16 cellular contexts compared by ENCODE assay signal in genomic region chr20:60071965-60072364, GRCh38.
"Had no signal": no experiment of that assay in that cellular context is flagged by ENCODE, and none has a peak within 500 bp of the region (broad histone marks: within the 10 kb centered on the region; RNA-seq: fewer than 3 reads in every experiment).

No MANE protein-coding gene starts in this region.

- DNase-seq: activated CD4-positive, alpha-beta T cell treated with anti-CD3 and anti-CD28 coated beads, Interleukin-2, amount 10 ng/mL, durations not matched to agents 24 days and 14 days; activated effector memory CD4-positive, alpha-beta T cell treated with anti-CD3 and anti-CD28 coated beads, Interleukin-2, amount 50 U/mL, for 16 hours; amygdala; caudate nucleus; effector CD4-positive, alpha-beta T cell; left cardiac atrium; lower lobe of right lung; naive thymus-derived CD8-positive, alpha-beta T cell; posterior cingulate gyrus; small intestine; uterus had no signal

- H3K27me3 Mint-ChIP-seq: activated CD4-positive, alpha-beta T cell treated with anti-CD3 and anti-CD28 coated beads, Interleukin-2, amount 10 ng/mL, durations not matched to agents 24 days and 14 days had no signal

- H3K4me1 Mint-ChIP-seq: activated CD4-positive, alpha-beta T cell treated with anti-CD3 and anti-CD28 coated beads, Interleukin-2, amount 10 ng/mL, durations not matched to agents 24 days and 14 days; WTC11 had no signal

- H3K27me3 ChIP-seq: neutrophil, uterus had no signal

- H3K27ac Mint-ChIP-seq: activated CD4-positive, alpha-beta T cell treated with anti-CD3 and anti-CD28 coated beads, Interleukin-2, amount 10 ng/mL, durations not matched to agents 24 days and 14 days; activated naive CD4-positive, alpha-beta T cell treated with anti-CD3 and anti-CD28 coated beads, Interleukin-2, amount 50 U/mL, for 72 hours; naive thymus-derived CD8-positive, alpha-beta T cell; WTC11 had no signal

- H3K27ac ChIP-seq: coronary artery, lower lobe of right lung, neutrophil, uterus had no signal

- H3K9me3 ChIP-seq: lower lobe of right lung, neutrophil, uterus had no signal

- H3K36me3 Mint-ChIP-seq: activated naive CD4-positive, alpha-beta T cell treated with anti-CD3 and anti-CD28 coated beads, Interleukin-2, amount 50 U/mL, for 72 hours; naive thymus-derived CD8-positive, alpha-beta T cell had no signal

- H3K36me3 ChIP-seq: lower lobe of right lung, uterus had no signal

- FAIRE-seq: endothelial cell of umbilical vein, small intestine had no signal

- ATAC-seq: activated naive CD4-positive, alpha-beta T cell treated with anti-CD3 and anti-CD28 coated beads, Interleukin-2, amount 50 U/mL, for 72 hours; left cardiac atrium; lower lobe of right lung; naive thymus-derived CD8-positive, alpha-beta T cell; WTC11 had no signal

- H3K4me3 Mint-ChIP-seq: activated CD4-positive, alpha-beta T cell treated with anti-CD3 and anti-CD28 coated beads, Interleukin-2, amount 10 ng/mL, durations not matched to agents 24 days and 14 days; naive thymus-derived CD8-positive, alpha-beta T cell; WTC11 had no signal

- H3K4me1 ChIP-seq: lower lobe of right lung, uterus had no signal

- H3K4me3 ChIP-seq: coronary artery, lower lobe of right lung, uterus had no signal

- H3K9me3 Mint-ChIP-seq: activated CD4-positive, alpha-beta T cell treated with anti-CD3 and anti-CD28 coated beads, Interleukin-2, amount 10 ng/mL, durations not matched to agents 24 days and 14 days; activated naive CD4-positive, alpha-beta T cell treated with anti-CD3 and anti-CD28 coated beads, Interleukin-2, amount 50 U/mL, for 72 hours had no signal
